In the genomic region with DNA sequence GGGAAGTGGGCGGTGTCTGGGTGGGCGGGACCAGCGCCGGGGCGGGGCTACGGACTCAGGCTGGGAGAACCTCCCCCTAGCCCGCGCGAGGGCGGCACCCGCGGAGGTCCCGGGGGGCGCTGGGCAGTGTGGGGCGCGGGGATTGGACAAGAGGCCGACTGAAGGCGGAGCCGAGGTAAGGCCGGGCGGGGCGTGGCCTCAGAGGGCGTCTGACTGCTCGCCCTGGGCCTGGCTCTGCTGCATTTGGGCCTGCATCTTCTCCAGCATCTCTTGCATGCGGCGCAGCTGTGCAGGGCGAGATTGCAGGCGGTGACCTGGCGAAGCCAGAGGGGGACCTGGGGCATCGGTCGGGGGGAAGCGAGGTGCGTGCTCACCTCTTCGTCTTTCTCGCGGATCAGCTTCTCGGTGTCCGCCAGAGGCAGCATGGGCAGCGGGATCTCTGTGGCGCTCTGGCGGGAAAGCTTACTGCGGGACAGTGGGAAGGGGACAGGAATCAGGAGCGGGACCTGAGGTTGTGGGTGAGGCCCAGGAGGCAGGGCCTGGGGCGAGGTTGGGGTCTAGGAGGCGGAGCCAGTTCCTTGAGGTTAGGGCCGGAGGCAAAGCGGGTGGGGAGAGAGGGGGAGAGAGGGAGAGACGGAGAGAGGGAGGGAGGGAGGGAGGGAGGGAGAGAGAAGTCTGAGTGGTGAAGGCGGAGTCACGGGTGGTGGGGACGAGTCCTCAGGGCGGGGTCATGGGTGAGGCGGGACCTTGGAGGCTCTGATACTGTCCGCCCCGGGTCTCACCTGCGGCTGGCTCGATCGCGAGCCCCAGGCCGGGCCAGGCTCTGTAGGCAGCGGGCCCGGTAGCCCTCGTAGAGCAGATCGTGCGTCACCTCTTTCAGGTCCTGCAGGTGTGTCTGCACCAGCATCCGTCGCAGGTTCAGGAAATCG, we compare ENCODE assay signal across 8 cellular contexts. TPM values are rescaled to one million over a fixed set of nuclear protein-coding genes. Genes with fewer than 3 reads are reported as not detected.
DNase-seq lines count a peak whose midpoint lies in the region; ATAC-seq and TF ChIP-seq lines count a peak whose summit lies in the region.

No MANE protein-coding gene starts in this region.

- H3K9me3 ChIP-seq in testis = no peaks in the 10 kb centered on the region

- peak overlapping the region; percentile 67 for H3K4me3 ChIP-seq in GM06990 (replicated peaks; ENCODE audit: low read depth, low read length)
- peak overlapping the region; percentile 66 to 95 for H3K4me3 ChIP-seq in testis

- intact Hi-C loops in testis (cut with DNase I; ENCODE audit: low total_unique reads) = no loop called here

- H3K4me3 Mint-ChIP-seq in HFFc6 = peak overlapping the region; percentile 97

- peak overlapping the region; percentile 98 to 100 for H3K27ac ChIP-seq in testis

- peak; percentile 99 for ATAC-seq in omental fat pad (ENCODE audit: low FRiP score)

- peaks cover 5% of the 10 kb centered on the region for H3K36me3 Mint-ChIP-seq in HFFc6 (ENCODE audit: low read depth)

- 1% methylated on average over 32 to 63 of the region's 68 CpGs for WGBS in testis, 2 donors

- peaks cover 6% of the 10 kb centered on the region for H3K36me3 ChIP-seq in GM06990 (ENCODE audit: control insufficient read depth, insufficient read depth, low read length)
- no peaks in the 10 kb centered on the region for H3K36me3 ChIP-seq in testis (ENCODE audit: low read depth, missing control alignments)

- H3K9me3 Mint-ChIP-seq in HFFc6 = no peaks in the 10 kb centered on the region

- TF ChIP-seq CTCF in GM06990 (IDR thresholded peaks at IDR 0.05; ENCODE audit: insufficient read depth, low read length, poor library complexity, severe bottlenecking) (peak; percentile 12), HFFc6 (IDR thresholded peaks at IDR 0.05) (no peak; the same call in 1 of the 2 replicates), omental fat pad (IDR thresholded peaks at IDR 0.05) (no peak), testis (IDR thresholded peaks at IDR 0.05) (peak in 1 of 3 experiments; percentile 18)

- peaks cover 13% of the 10 kb centered on the region for H3K4me1 ChIP-seq in testis

- in situ Hi-C loops in SK-MEL-5 (cut with HindIII; ENCODE audit: low pct_unique_long_range_greater_than_20kb, low sequenced_read_pairs) = no loop called here

- H3K27me3 ChIP-seq in GM06990 (replicated peaks; ENCODE audit: control insufficient read depth, insufficient read depth, low read length) = no peaks in the 10 kb centered on the region
- H3K27me3 ChIP-seq in testis = no peaks in the 10 kb centered on the region

- peak overlapping the region; percentile 100 for H3K27ac Mint-ChIP-seq in HFFc6

- no peaks in the 10 kb centered on the region; the same call in 1 of the 2 replicates for H3K27me3 Mint-ChIP-seq in HFFc6 (ENCODE audit: insufficient read depth)

- peaks cover 24% of the 10 kb centered on the region for H3K4me1 Mint-ChIP-seq in HFFc6 (ENCODE audit: low read depth)

- DNase-seq in GM06990 (ENCODE audit: extremely low read depth, insufficient read length) (peak; percentile 98), HFFc6 (peak; percentile 94), NAMALWA (ENCODE audit: low spot score) (peak; percentile 98), SK-MEL-5 (ENCODE audit: low read depth, low spot score) (peak; percentile 95), globus pallidus (ENCODE audit: low spot score) (peak; percentile 99), omental fat pad (ENCODE audit: low spot score) (peak; percentile 98), testis (peak; percentile 99)
- peak; percentile 99 for DNase-seq in activated naive CD4-positive, alpha-beta T cell treated with anti-CD3 and anti-CD28 coated beads, Interleukin-2, amount 50 U/mL, for 16 hours

- TF ChIP-seq POLR2A in testis (IDR thresholded peaks at IDR 0.05) = no peak

RNA-seq across cellular contexts. Expression of gene SEPTIN1, which starts 3.9 kb away (rescaled TPM):
- total RNA-seq in HFFc6 (2021; fragmentation: NEBNext Ultra II Directional; extraction: Animal tissue kit (Norgen Biotek cat#: 25700)) = 1 to 10 TPM; 1.5 to 2.8 (median 1.8) TPM
- total RNA-seq in SK-MEL-5 (2014; rRNA removed; shearing (Covaris generic)) = not detected in 2 replicates
- 0.08 TPM in 2 replicates for polyA plus RNA-seq in SK-MEL-5 (2015; cell fraction: cytosol; rRNA removed)
- not detected in 2 replicates for polyA plus RNA-seq in SK-MEL-5 (2015; cell fraction: nucleus; rRNA removed)
- total RNA-seq in omental fat pad = 1 to 10 TPM in 3 of 4 donors, under 1 TPM in 1; 0.93 to 2.6 (median 2.4) TPM
- 1 to 10 TPM in 1 of 2 donors, under 1 TPM in 1; 0.63 to 2.4 TPM for total RNA-seq in testis
- 3.9 TPM for polyA plus RNA-seq in testis (ENCODE audit: insufficient read depth, low read depth, low replicate concordance)

RNA-seq across cellular contexts. Expression of gene MYL11, which starts 3.9 kb away (rescaled TPM):
- total RNA-seq in HFFc6 (2021; fragmentation: NEBNext Ultra II Directional; extraction: Animal tissue kit (Norgen Biotek cat#: 25700)) = 1 to 10 TPM in 1 of 6 experiments, under 1 TPM in 2, not detected in 3; 0.77 to 1.2 (median 0.82) TPM
- not detected in 2 replicates for total RNA-seq in SK-MEL-5 (2014; rRNA removed; shearing (Covaris generic))
- polyA plus RNA-seq in SK-MEL-5 (2015; cell fraction: cytosol; rRNA removed) = not detected in 2 replicates
- not detected in 2 replicates for polyA plus RNA-seq in SK-MEL-5 (2015; cell fraction: nucleus; rRNA removed)
- total RNA-seq in omental fat pad (not detected), testis (1 to 10 TPM; 2.5 to 4.2 TPM)
- 18.5 TPM for polyA plus RNA-seq in testis (ENCODE audit: insufficient read depth, low read depth, low replicate concordance)

RNA-seq across cellular contexts. Expression of gene TBC1D10B, which starts 8.2 kb away (rescaled TPM):
- total RNA-seq in HFFc6 (2021; fragmentation: NEBNext Ultra II Directional; extraction: Animal tissue kit (Norgen Biotek cat#: 25700)) = 10 to 100 TPM; 44.6 to 51.6 (median 46.3) TPM
- 12.6 and 14.6 TPM in 2 replicates for total RNA-seq in SK-MEL-5 (2014; rRNA removed; shearing (Covaris generic))
- polyA plus RNA-seq in SK-MEL-5 (2015; cell fraction: cytosol; rRNA removed) = 23.0 and 25.9 TPM in 2 replicates
- 16.9 and 25.4 TPM in 2 replicates for polyA plus RNA-seq in SK-MEL-5 (2015; cell fraction: nucleus; rRNA removed)
- total RNA-seq in omental fat pad (10 to 100 TPM; 19.0 to 28.6 (median 26.7) TPM), testis (10 to 100 TPM; 60.5 to 64.0 TPM)
- polyA plus RNA-seq in testis (ENCODE audit: insufficient read depth, low read depth, low replicate concordance) = 86.2 TPM

RNA-seq across cellular contexts. Expression of gene ZNF48, which starts 16.7 kb away (rescaled TPM):
- total RNA-seq in HFFc6 (2021; fragmentation: NEBNext Ultra II Directional; extraction: Animal tissue kit (Norgen Biotek cat#: 25700)) = 1 to 10 TPM; 5.3 to 7.9 (median 6.1) TPM
- 0.64 and 0.95 TPM in 2 replicates for total RNA-seq in SK-MEL-5 (2014; rRNA removed; shearing (Covaris generic))
- 1.3 and 1.4 TPM in 2 replicates for polyA plus RNA-seq in SK-MEL-5 (2015; cell fraction: cytosol; rRNA removed)
- polyA plus RNA-seq in SK-MEL-5 (2015; cell fraction: nucleus; rRNA removed) = 0.43 and 1.8 TPM in 2 replicates
- total RNA-seq in omental fat pad (1 to 10 TPM; 3.4 to 5.4 (median 4.9) TPM), testis (1 to 10 TPM; 6.5 to 9.0 TPM)
- polyA plus RNA-seq in testis (ENCODE audit: insufficient read depth, low read depth, low replicate concordance) = 6.3 TPM

RNA-seq across cellular contexts. Expression of gene CD2BP2, which starts 23.4 kb away (rescaled TPM):
- 10 to 100 TPM; 76.2 to 91.0 (median 80.4) TPM for total RNA-seq in HFFc6 (2021; fragmentation: NEBNext Ultra II Directional; extraction: Animal tissue kit (Norgen Biotek cat#: 25700))
- 38.8 and 43.5 TPM in 2 replicates for total RNA-seq in SK-MEL-5 (2014; rRNA removed; shearing (Covaris generic))
- 39.0 and 45.0 TPM in 2 replicates for polyA plus RNA-seq in SK-MEL-5 (2015; cell fraction: cytosol; rRNA removed)
- 59.3 and 66.9 TPM in 2 replicates for polyA plus RNA-seq in SK-MEL-5 (2015; cell fraction: nucleus; rRNA removed)
- total RNA-seq in omental fat pad = 10 to 100 TPM; 27.3 to 39.9 (median 35.4) TPM
- total RNA-seq in testis = 10 to 100 TPM; 32.8 to 39.5 TPM
- polyA plus RNA-seq in testis (ENCODE audit: insufficient read depth, low read depth, low replicate concordance) = 52.5 TPM

Comparison
In these comparisons a context has a peak if more than half of its experiments do, and no peak if none do; other contexts are left out.
1. Peak in every context shown above with its lines: DNase-seq, ATAC-seq, H3K4me3 ChIP-seq and H3K27ac ChIP-seq.